30 cellular contexts compared by ENCODE assay signal in the genomic region with DNA sequence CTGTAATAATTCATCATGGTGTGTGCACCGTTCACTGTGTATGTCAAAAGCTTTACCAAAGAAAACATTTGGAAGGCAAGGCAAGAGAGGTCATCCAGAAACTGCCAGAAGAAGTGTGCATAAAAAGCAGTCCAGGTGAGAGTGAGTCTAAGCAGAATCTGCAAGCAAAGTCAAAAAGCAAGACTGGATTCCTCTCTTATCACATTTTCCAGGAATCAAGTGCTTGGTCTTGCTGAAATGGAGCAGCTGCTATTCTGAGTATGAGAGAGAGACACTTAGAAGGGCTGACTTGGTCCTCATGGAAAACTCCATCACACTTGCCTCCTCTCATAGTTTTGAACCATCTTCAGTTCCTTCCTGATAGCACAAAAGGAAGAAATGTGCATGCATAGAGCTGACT.
"Had no signal": no experiment of that assay in that cellular context is flagged by ENCODE, and none has a peak within 500 bp of the region (broad histone marks: within the 10 kb centered on the region; RNA-seq: fewer than 3 reads in every experiment).

No MANE protein-coding gene starts in this region.

- H3K36me3 ChIP-seq: left ventricle myocardium inferior, neural progenitor cell, neutrophil, ovary, prostate gland, stomach, tibial artery, uterus had no signal

- H2AFZ ChIP-seq: neural progenitor cell had no signal

- H3K9me3 Mint-ChIP-seq: natural killer cell had no signal

- H3K4me3 ChIP-seq: left ventricle myocardium inferior, lung, neural progenitor cell, ovary, prostate gland, skin epidermis, stomach, testis, tibial artery, uterus had no signal

- H3K27me3 ChIP-seq: neural progenitor cell, neutrophil, ovary, stomach, testis, tibial artery, uterus had no signal

- H3K9me3 ChIP-seq: neutrophil, ovary, prostate gland, testis, uterus had no signal

- H3K27me3 Mint-ChIP-seq: stimulated activated naive B cell treated with anti-CD40 and anti-IgM and Interleukin-4, amounts not matched to agents 10 μg/mL and 1 μg/mL and 100 μg/mL, for 72 hours had no signal

- DNase-seq: hypothalamus; immature natural killer cell; islet precursor cell; kidney glomerular epithelial cell; left cardiac atrium; left ventricle myocardium inferior; mesendoderm; naive B cell; natural killer cell; nephron progenitor cell; occipital lobe; ovary; retina; right cardiac atrium; stimulated activated CD4-positive, alpha-beta T cell treated with anti-CD3 and anti-CD28 coated beads, Interleukin-12 subunit alpha, Interleukin-12 subunit beta, amount 100 ng/mL, for 4 hours; stimulated activated CD4-positive, alpha-beta T cell treated with anti-CD3 and anti-CD28 coated beads, Interleukin-15, amount 100 ng/mL, for 24 hours; stimulated activated CD4-positive, alpha-beta T cell treated with anti-CD3 and anti-CD28 coated beads, Interleukin-2, amount 100 ng/mL, for 24 hours; stimulated activated CD4-positive, alpha-beta T cell treated with anti-CD3 and anti-CD28 coated beads, Interleukin-4, amount 100 ng/mL, for 1 hour; stimulated activated naive B cell treated with anti-CD40 and anti-IgM and Interleukin-4, amounts not matched to agents 10 μg/mL and 1 μg/mL and 100 μg/mL, for 72 hours; stimulated activated naive CD8-positive, alpha-beta T cell treated with anti-CD3 and anti-CD28 coated beads, Interleukin-15, Interleukin-2, amounts not matched to agents 100 U/mL and 50 U/mL, for 24 hours; stomach; testis; tibial artery; uterus had no signal

- H3K4me1 Mint-ChIP-seq: immature natural killer cell, naive B cell, natural killer cell had no signal

- H3K9ac ChIP-seq: neural progenitor cell had no signal

- H3K27ac Mint-ChIP-seq: immature natural killer cell, mesothelial cell of epicardium, naive B cell, natural killer cell, nephron progenitor cell, neural progenitor cell had no signal

- H3K36me3 Mint-ChIP-seq: immature natural killer cell; mesothelial cell of epicardium; naive B cell; natural killer cell; neural progenitor cell; stimulated activated naive B cell treated with anti-CD40 and anti-IgM and Interleukin-4, amounts not matched to agents 10 μg/mL and 1 μg/mL and 100 μg/mL, for 72 hours had no signal

- H3K4me1 ChIP-seq: left ventricle myocardium inferior, prostate gland, stomach, testis, tibial artery, uterus had no signal

- H3K27ac ChIP-seq: left ventricle myocardium inferior, neural progenitor cell, neutrophil, ovary, prostate gland, skin epidermis, stomach, testis, tibial artery, uterus had no signal

- H3K4me3 Mint-ChIP-seq: immature natural killer cell; mesothelial cell of epicardium; naive B cell; natural killer cell; nephron progenitor cell; neural progenitor cell; stimulated activated naive B cell treated with anti-CD40 and anti-IgM and Interleukin-4, amounts not matched to agents 10 μg/mL and 1 μg/mL and 100 μg/mL, for 72 hours had no signal

- H3K4me2 ChIP-seq: neural progenitor cell had no signal
